Comparison of ENCODE assay signal across 19 cellular contexts in genomic region chr3:106529738-106530137, GRCh38.
"Had no signal": no experiment of that assay in that cellular context is flagged by ENCODE, and none has a peak within 500 bp of the region (broad histone marks: within the 10 kb centered on the region; RNA-seq: fewer than 3 reads in every experiment).

No MANE protein-coding gene starts in this region.

- H3K27me3 Mint-ChIP-seq: activated CD8-positive, alpha-beta T cell treated with anti-CD3 and anti-CD28 coated beads for 36 hours; activated naive CD8-positive, alpha-beta T cell treated with anti-CD3 and anti-CD28 coated beads, Interleukin-2, amount 10 ng/mL, durations not matched to agents 7 days and 5 days had no signal

- H3K27ac Mint-ChIP-seq: activated CD8-positive, alpha-beta T cell treated with anti-CD3 and anti-CD28 coated beads for 36 hours; activated naive CD8-positive, alpha-beta T cell treated with anti-CD3 and anti-CD28 coated beads, Interleukin-2, amount 10 ng/mL, durations not matched to agents 7 days and 5 days; nephron; T-helper 1 cell treated with Interleukin-12 subunit alpha and Interleukin-12 subunit beta and Interleukin-4 antibody, amounts not matched to agents 30 μg/mL and 1 μg/mL, for 36 hours had no signal

- DNase-seq: activated CD8-positive, alpha-beta T cell treated with anti-CD3 and anti-CD28 coated beads for 36 hours; activated naive CD4-positive, alpha-beta T cell treated with Interleukin-2 at 50 U/mL for 16 hours; activated naive CD8-positive, alpha-beta T cell treated with anti-CD3 and anti-CD28 coated beads, Interleukin-2, amount 10 ng/mL, durations not matched to agents 7 days and 5 days; amniotic stem cell; brain microvascular endothelial cell; cortex of kidney; islet precursor cell; left ventricle myocardium inferior; posterior cingulate gyrus; right cardiac atrium; SK-N-SH; spleen; SW 1271; T-helper 9 cell; tibial artery; upper lobe of right lung had no signal

- H3K4me3 Mint-ChIP-seq: activated CD8-positive, alpha-beta T cell treated with anti-CD3 and anti-CD28 coated beads for 36 hours; activated naive CD8-positive, alpha-beta T cell treated with anti-CD3 and anti-CD28 coated beads, Interleukin-2, amount 10 ng/mL, durations not matched to agents 7 days and 5 days; nephron; T-helper 1 cell treated with Interleukin-12 subunit alpha and Interleukin-12 subunit beta and Interleukin-4 antibody, amounts not matched to agents 30 μg/mL and 1 μg/mL, for 36 hours had no signal

- H3K4me1 Mint-ChIP-seq: nephron had no signal

- ATAC-seq: activated CD8-positive, alpha-beta T cell treated with anti-CD3 and anti-CD28 coated beads for 36 hours; gastroesophageal sphincter; right cardiac atrium; upper lobe of right lung had no signal
